8 cellular contexts compared by ENCODE assay signal in the genomic region with DNA sequence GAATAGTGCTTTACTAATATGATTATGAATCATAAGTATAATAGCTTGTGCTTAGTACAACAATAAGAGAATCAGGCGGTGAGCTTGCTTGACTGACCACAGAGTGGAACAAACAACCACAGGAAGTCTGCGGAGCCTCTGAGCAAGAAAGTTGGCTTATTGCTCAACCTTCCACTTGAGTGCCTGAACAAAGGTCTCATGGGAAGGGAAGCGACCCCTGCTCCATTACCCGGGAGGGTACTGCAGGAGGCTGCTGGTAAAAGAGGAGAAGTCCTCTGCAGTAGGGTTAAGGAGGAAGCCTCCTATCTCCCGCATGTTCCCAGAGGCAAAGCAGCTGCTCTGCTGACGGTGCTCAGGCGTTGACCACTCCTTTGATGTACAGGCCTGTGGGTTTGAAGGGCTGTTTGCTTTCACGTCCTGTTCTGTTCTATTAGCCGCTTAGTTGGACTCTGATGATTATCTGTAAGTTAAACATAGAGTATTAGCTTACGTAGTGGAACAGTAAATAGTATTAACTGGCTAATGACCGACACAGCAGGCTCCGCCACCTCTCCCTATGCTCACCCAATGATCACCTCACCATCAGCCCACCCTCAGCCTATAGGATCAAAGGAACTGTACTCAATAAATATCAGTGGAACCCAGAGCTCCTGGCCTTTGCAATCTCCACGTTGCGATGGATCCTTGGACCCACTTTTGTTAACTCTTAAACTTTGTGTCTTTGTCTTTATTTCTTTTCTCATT. TPM values are rescaled to one million over a fixed set of nuclear protein-coding genes. Genes with fewer than 3 reads are reported as not detected.
DNase-seq lines count a peak whose midpoint lies in the region; ATAC-seq and TF ChIP-seq lines count a peak whose summit lies in the region.

No MANE protein-coding gene starts in this region.

- H3K4me3 ChIP-seq in gastroesophageal sphincter = no peak overlapping the region

- no peaks in the 10 kb centered on the region for H3K36me3 ChIP-seq in gastroesophageal sphincter

- H3K36me3 Mint-ChIP-seq in T-helper 2 cell treated with Interferon-gamma antibody and Interleukin-4, amounts not matched to agents 5 μg/mL and 100 μg/mL, for 36 hours (ENCODE audit: low read depth) = no peaks in the 10 kb centered on the region

- H3K27me3 ChIP-seq in gastroesophageal sphincter = peaks cover 58% of the 10 kb centered on the region

- peaks cover 0 to 4% (median 0%) of the 10 kb centered on the region in 3 donors for H3K4me1 ChIP-seq in gastroesophageal sphincter

- no peak for TF ChIP-seq POLR2A in gastroesophageal sphincter (IDR thresholded peaks at IDR 0.05)

- no peak overlapping the region for H3K27ac Mint-ChIP-seq in T-helper 2 cell treated with Interferon-gamma antibody and Interleukin-4, amounts not matched to agents 5 μg/mL and 100 μg/mL, for 36 hours

- H3K9me3 Mint-ChIP-seq in T-helper 2 cell treated with Interferon-gamma antibody and Interleukin-4, amounts not matched to agents 5 μg/mL and 100 μg/mL, for 36 hours = no peaks in the 10 kb centered on the region

- H3K27me3 Mint-ChIP-seq in T-helper 2 cell treated with Interferon-gamma antibody and Interleukin-4, amounts not matched to agents 5 μg/mL and 100 μg/mL, for 36 hours (ENCODE audit: low read depth) = peaks cover 40% of the 10 kb centered on the region

- DNase-seq in EH (ENCODE audit: low read depth) = peak; percentile 42
- DNase-seq in T-helper 2 cell treated with Interferon-gamma antibody and Interleukin-4, amounts not matched to agents 5 μg/mL and 100 μg/mL, for 36 hours (ENCODE audit: low spot score) = peak; percentile 58
- peak; percentile 32 for DNase-seq in putamen (ENCODE audit: low spot score)
- DNase-seq in central memory CD4-positive, alpha-beta T cell = no peak
- no peak for DNase-seq in stimulated activated naive CD4-positive, alpha-beta T cell treated with Interleukin-2 at 50 U/mL for 16 hours (lab: John Stamatoyannopoulos, UW)

- 57 to 62% methylated on average over 7 to 11 of the region's 14 CpGs for WGBS in gastroesophageal sphincter (ENCODE audit: low coverage in 1 of 2), 2 donors

- H3K4me1 Mint-ChIP-seq in T-helper 2 cell treated with Interferon-gamma antibody and Interleukin-4, amounts not matched to agents 5 μg/mL and 100 μg/mL, for 36 hours (ENCODE audit: low read depth) = peaks cover 24% of the 10 kb centered on the region

- peak; percentile 63 for ATAC-seq in HG02885 (IDR thresholded peaks at IDR 0.05; ENCODE audit: poor library complexity, unreplicated experiment)
- peak; percentile 67 for ATAC-seq in gastroesophageal sphincter
- no peak for ATAC-seq in HG03432 (IDR thresholded peaks at IDR 0.05; ENCODE audit: unreplicated experiment)

- no peak for TF ChIP-seq CTCF in gastroesophageal sphincter (IDR thresholded peaks at IDR 0.05)

- no peak overlapping the region for H3K4me3 Mint-ChIP-seq in T-helper 2 cell treated with Interferon-gamma antibody and Interleukin-4, amounts not matched to agents 5 μg/mL and 100 μg/mL, for 36 hours

- H3K27ac ChIP-seq in gastroesophageal sphincter = no peak overlapping the region

- no peak for TF ChIP-seq EP300 in gastroesophageal sphincter (IDR thresholded peaks at IDR 0.05)

- H3K9me3 ChIP-seq in gastroesophageal sphincter = no peaks in the 10 kb centered on the region

RNA-seq across cellular contexts. Expression of a gene that starts 17.5 kb away (rescaled TPM):
- 1 to 10 TPM in 3 of 4 donors, under 1 TPM in 1; 0.69 to 5.6 (median 2.8) TPM for total RNA-seq in gastroesophageal sphincter

RNA-seq across cellular contexts. Expression of a gene that starts 31.1 kb away (rescaled TPM):
- total RNA-seq in gastroesophageal sphincter = under 1 TPM in 1 of 4 donors, not detected in 3; 0.17 TPM

RNA-seq across cellular contexts. Expression of a gene that starts 54.0 kb away (rescaled TPM):
- total RNA-seq in gastroesophageal sphincter = not detected

Comparison
In these comparisons a context has a peak if more than half of its experiments do, and no peak if none do; other contexts are left out.
1. DNase-seq: peak in EH (single experiment), T-helper 2 cell treated with Interferon-gamma antibody and Interleukin-4, amounts not matched to agents 5 μg/mL and 100 μg/mL, for 36 hours (single experiment) and putamen (single experiment); none in central memory CD4-positive, alpha-beta T cell (single experiment) and stimulated activated naive CD4-positive, alpha-beta T cell treated with Interleukin-2 at 50 U/mL for 16 hours (single experiment).